ENCODE assay signal across 19 cellular contexts in the genomic region with DNA sequence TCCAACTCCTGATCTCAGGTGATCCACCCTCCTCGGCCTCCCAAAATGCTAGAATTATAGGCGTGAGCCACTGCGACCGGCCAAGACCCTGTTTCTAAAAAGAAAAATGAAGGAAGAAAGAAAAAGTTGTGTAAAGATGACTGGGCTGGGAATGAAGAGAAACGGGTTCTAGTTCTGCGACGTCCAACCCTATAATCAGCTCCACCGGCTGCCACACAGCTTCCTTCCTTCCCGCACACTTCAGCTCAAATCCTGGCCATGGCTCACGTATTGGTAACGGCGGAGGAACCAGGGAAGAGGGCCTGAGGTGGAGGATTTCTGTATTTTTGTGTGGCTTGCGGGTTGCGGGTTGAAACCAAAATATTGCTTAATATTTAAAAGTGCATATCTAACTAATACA.
DNase-seq lines count a peak whose midpoint lies in the region; ATAC-seq, FAIRE-seq and TF ChIP-seq lines count a peak whose summit lies in the region.
"Had no signal": no experiment of that assay in that cellular context is flagged by ENCODE, and none has a peak within 500 bp of the region (broad histone marks: within the 10 kb centered on the region; RNA-seq: fewer than 3 reads in every experiment).

No MANE protein-coding gene starts in this region.

- no peak for TF ChIP-seq CTCF in HCT116 (IDR thresholded peaks at IDR 0.05 in 2 of 3, conservative IDR thresholded peaks at IDR 0.05 in 1 of 3; ENCODE audit: borderline replicate concordance in 1 of 3, insufficient read depth in 1 of 3, low read depth in 2 of 3, low read length in 2 of 3)
- no peak for TF ChIP-seq CTCF in astrocyte (IDR thresholded peaks at IDR 0.05; ENCODE audit: insufficient read depth, low read depth, low read length)
- TF ChIP-seq CTCF in keratinocyte (optimal IDR thresholded peaks at IDR 0.05 in 1 of 3, IDR thresholded peaks at IDR 0.05 in 1 of 3, conservative IDR thresholded peaks at IDR 0.05 in 1 of 3; ENCODE audit: extremely low read depth in 1 of 3, insufficient read depth in 2 of 3, low read length in 3 of 3), result no peak
- TF ChIP-seq CTCF in smooth muscle cell (IDR thresholded peaks at IDR 0.05; ENCODE audit: borderline replicate concordance, insufficient read depth, poor library complexity, severe bottlenecking), result no peak

- H2AFZ ChIP-seq in HCT116 (ENCODE audit: low read depth, low read length, poor library complexity, severe bottlenecking) (peak overlapping the region; percentile 70), astrocyte (ENCODE audit: low read depth, low read length) (no peak overlapping the region), keratinocyte (ENCODE audit: control insufficient read depth, low read length) (no peak overlapping the region), smooth muscle cell (ENCODE audit: low read depth) (no peak overlapping the region)

- WGBS in smooth muscle cell (ENCODE audit: low lambda C conversion rate), result 87% methylated on average over 14 of the region's 14 CpGs

- H3K9me2 ChIP-seq in HCT116 (ENCODE audit: insufficient read depth), result no peaks in the 10 kb centered on the region

- TF ChIP-seq RAD21 in HCT116 (IDR thresholded peaks at IDR 0.05; ENCODE audit: low read depth), result no peak

- H3K4me1 Mint-ChIP-seq in astrocyte (ENCODE audit: low read depth, unreplicated experiment), result peaks cover 23% of the 10 kb centered on the region
- H3K4me1 Mint-ChIP-seq: CD8-positive, alpha-beta memory T cell had no signal

- RAD21 ChIA-PET in HCT116 (lab: Charles Lee; ENCODE audit: low non-redundant PET in 1 of 2, low total read pairs in 2 of 2, uncharacterized antibody in 2 of 2, unreplicated experiment in 2 of 2), result no interaction called here

- no peaks in the 10 kb centered on the region for H4K20me1 ChIP-seq in HCT116 (ENCODE audit: insufficient read depth)
- H4K20me1 ChIP-seq in astrocyte (ENCODE audit: insufficient read depth, low read length), result no peaks in the 10 kb centered on the region
- no peaks in the 10 kb centered on the region for H4K20me1 ChIP-seq in keratinocyte (ENCODE audit: control insufficient read depth, extremely low read depth, insufficient read depth, low read length)
- H4K20me1 ChIP-seq in smooth muscle cell (ENCODE audit: low read depth), result no peaks in the 10 kb centered on the region
- H4K20me1 ChIP-seq: BLaER1 had no signal

- DNase-seq in HCT116 (ENCODE audit: low read depth, low spot score) (no peak), astrocyte (ENCODE audit: low read depth) (no peak), keratinocyte (ENCODE audit: low read depth, low spot score) (no peak), smooth muscle cell (lab: John Stamatoyannopoulos, UW; ENCODE audit: unreplicated experiment) (no peak), SKM-1 treated with dmso at 0.1 percent for 144 hours (lab: John Stamatoyannopoulos, UW; ENCODE audit: unreplicated experiment) (no peak), SIG-M5 treated with dmso at 0.1 percent for 504 hours (lab: John Stamatoyannopoulos, UW; ENCODE audit: unreplicated experiment) (no peak)
- DNase-seq: Caco-2; CD8-positive, alpha-beta memory T cell; DND-41; GDM1; HFFc6 had no signal

- peak overlapping the region; percentile 75 for H3K27ac Mint-ChIP-seq in astrocyte (ENCODE audit: unreplicated experiment)
- H3K27ac Mint-ChIP-seq: CD8-positive, alpha-beta memory T cell; HFFc6 had no signal

- peaks cover 5% of the 10 kb centered on the region for H3F3A ChIP-seq in smooth muscle cell (ENCODE audit: low read depth)

- H3K9me3 ChIP-seq in HCT116 (ENCODE audit: control insufficient read depth in 1 of 2, insufficient read depth in 1 of 2, low read depth in 1 of 2, low read length in 2 of 2), result no peaks in the 10 kb centered on the region
- no peaks in the 10 kb centered on the region for H3K9me3 ChIP-seq in astrocyte (ENCODE audit: insufficient read depth, low read depth, low read length)
- H3K9me3 ChIP-seq in keratinocyte (ENCODE audit: control insufficient read depth, low read depth, low read length), result no peaks in the 10 kb centered on the region
- H3K9me3 ChIP-seq in smooth muscle cell (replicated peaks; ENCODE audit: low read depth), result no peaks in the 10 kb centered on the region
- H3K9me3 ChIP-seq: BLaER1, Caco-2, HAP-1 had no signal

- H3K27me3 ChIP-seq in HCT116 (ENCODE audit: insufficient read depth, low read length), result no peaks in the 10 kb centered on the region
- H3K27me3 ChIP-seq in astrocyte (ENCODE audit: insufficient read depth, low read length), result no peaks in the 10 kb centered on the region
- no peaks in the 10 kb centered on the region for H3K27me3 ChIP-seq in keratinocyte (ENCODE audit: control insufficient read depth, extremely low read depth, insufficient read depth, low read length)
- no peaks in the 10 kb centered on the region for H3K27me3 ChIP-seq in smooth muscle cell (ENCODE audit: low read depth)
- H3K27me3 ChIP-seq: BLaER1 had no signal

- dilution Hi-C loops in keratinocyte (cut with MboI; ENCODE audit: extremely low pct_ligation_motif_present, low sequenced_read_pairs), result no loop called here

- H3K27me3 Mint-ChIP-seq in astrocyte (ENCODE audit: low read depth, unreplicated experiment), result no peaks in the 10 kb centered on the region

- TF ChIP-seq POLR2A in HCT116 (IDR thresholded peaks at IDR 0.05; ENCODE audit: borderline replicate concordance, extremely low read depth, insufficient read depth, insufficient read length), result no peak

- H3K9ac ChIP-seq in HCT116 (ENCODE audit: low read length), result no peak overlapping the region
- no peak overlapping the region for H3K9ac ChIP-seq in astrocyte (ENCODE audit: low read length)
- H3K9ac ChIP-seq in keratinocyte (ENCODE audit: control insufficient read depth, extremely low read depth, insufficient read depth, low read length), result peak overlapping the region; percentile 63
- H3K9ac ChIP-seq in smooth muscle cell (ENCODE audit: low read depth), result no peak overlapping the region
- H3K9ac ChIP-seq: BLaER1 had no signal

- BruUV-seq in HCT116 (replicated peaks; lab: Mats Ljungman, UMichigan), result no TSS peak

- CTCF ChIA-PET in HCT116 (lab: Charles Lee), result interaction anchor here (1.1 kb wide), 1 partner anchor 27 kb away, joined by 6 read pairs; no protein-coding TSS in a partner anchor

- peak overlapping the region; percentile 82 for H3K27ac ChIP-seq in HCT116 (ENCODE audit: low read depth, low read length)
- H3K27ac ChIP-seq in astrocyte (ENCODE audit: low read depth, low read length), result no peak overlapping the region
- H3K27ac ChIP-seq in keratinocyte (ENCODE audit: control insufficient read depth, insufficient read depth, low read length), result peak overlapping the region; percentile 93
- H3K27ac ChIP-seq in smooth muscle cell (ENCODE audit: low read depth), result peak overlapping the region; percentile 60
- H3K27ac ChIP-seq: BLaER1 had no signal

- peaks cover 1% of the 10 kb centered on the region for H3K9me3 Mint-ChIP-seq in astrocyte (ENCODE audit: unreplicated experiment)
- H3K9me3 Mint-ChIP-seq: CD8-positive, alpha-beta memory T cell; HFFc6 had no signal

- H3K4me3 Mint-ChIP-seq in astrocyte (ENCODE audit: unreplicated experiment), result no peak overlapping the region
- H3K4me3 Mint-ChIP-seq: CD8-positive, alpha-beta memory T cell; HFFc6 had no signal

- H3K4me2 ChIP-seq in HCT116 (ENCODE audit: low read length) (peak overlapping the region; percentile 54; the same call in 1 of the 2 replicates), astrocyte (ENCODE audit: low read length) (no peak overlapping the region), keratinocyte (ENCODE audit: control insufficient read depth, extremely low read depth, insufficient read depth, low read depth, low read length) (peak overlapping the region; percentile 35), smooth muscle cell (no peak overlapping the region)
- H3K4me2 ChIP-seq: BLaER1 had no signal

- no peaks in the 10 kb centered on the region for H3K36me3 Mint-ChIP-seq in astrocyte (ENCODE audit: low read depth, unreplicated experiment)
- H3K36me3 Mint-ChIP-seq: CD8-positive, alpha-beta memory T cell had no signal

- H3K36me3 ChIP-seq in HCT116 (ENCODE audit: control insufficient read depth in 1 of 2, insufficient read depth in 2 of 2, low read length in 2 of 2), result no peaks in the 10 kb centered on the region
- no peaks in the 10 kb centered on the region for H3K36me3 ChIP-seq in astrocyte (ENCODE audit: insufficient read depth, low read length)
- H3K36me3 ChIP-seq in keratinocyte (ENCODE audit: control insufficient read depth in 2 of 2, extremely low read depth in 1 of 2, insufficient read depth in 2 of 2, low read length in 2 of 2), result no peaks in the 10 kb centered on the region
- H3K36me3 ChIP-seq in smooth muscle cell (ENCODE audit: low read depth), result no peaks in the 10 kb centered on the region
- H3K36me3 ChIP-seq: BLaER1, HAP-1 had no signal

- intact Hi-C loops in HCT116 (cut with micrococcal nuclease), result no loop called here

- H3K79me2 ChIP-seq in HCT116 (ENCODE audit: insufficient read depth, low read length), result no peaks in the 10 kb centered on the region
- H3K79me2 ChIP-seq in astrocyte (ENCODE audit: insufficient read depth, low read length), result no peaks in the 10 kb centered on the region
- no peaks in the 10 kb centered on the region for H3K79me2 ChIP-seq in keratinocyte (ENCODE audit: control insufficient read depth, insufficient read depth, low read length)
- no peaks in the 10 kb centered on the region for H3K79me2 ChIP-seq in smooth muscle cell (ENCODE audit: low read depth)

- FAIRE-seq in astrocyte (lab: Jason Lieb, UNC), result no peak
- no peak for FAIRE-seq in keratinocyte (lab: Jason Lieb, UNC)
- FAIRE-seq: A204.1, GM12892, H1, HepG2, HTR-8/SVneo had no signal

- POLR2A ChIA-PET in HCT116 (lab: Charles Lee), result interaction anchor here (0.6 to 1.0 kb wide), 2 partner anchors 53 to 111 kb away, joined by 3 to 4 read pairs; no protein-coding TSS in a partner anchor

- peaks cover 20 to 21% of the 10 kb centered on the region in 2 experiments for H3K4me1 ChIP-seq in HCT116 (ENCODE audit: control insufficient read depth in 1 of 2, insufficient read depth in 2 of 2, low read length in 2 of 2)
- H3K4me1 ChIP-seq in astrocyte (ENCODE audit: insufficient read depth, low read length), result no peaks in the 10 kb centered on the region
- peaks cover 49% of the 10 kb centered on the region for H3K4me1 ChIP-seq in keratinocyte (ENCODE audit: control insufficient read depth, extremely low read depth, insufficient read depth, low read length)
- peaks cover 16% of the 10 kb centered on the region for H3K4me1 ChIP-seq in smooth muscle cell (ENCODE audit: low read depth)
- H3K4me1 ChIP-seq: BLaER1, Caco-2 had no signal

- H3K4me3 ChIP-seq in HCT116 (replicated peaks in 1 of 2; ENCODE audit: low read depth in 1 of 2, low read length in 2 of 2) (no peak overlapping the region), astrocyte (ENCODE audit: insufficient read depth, low read depth, low read length) (no peak overlapping the region), keratinocyte (ENCODE audit: control insufficient read depth in 2 of 3, extremely low read depth in 1 of 3, insufficient read depth in 2 of 3, low read depth in 1 of 3, low read length in 3 of 3) (no peak overlapping the region), smooth muscle cell (no peak overlapping the region)
- H3K4me3 ChIP-seq: BLaER1, HAP-1 had no signal

- H3K9me1 ChIP-seq in keratinocyte (ENCODE audit: control insufficient read depth, extremely low read depth, insufficient read depth, low read length), result no peaks in the 10 kb centered on the region

- no peak for ATAC-seq in HCT116
- ATAC-seq in GM21576 (IDR thresholded peaks at IDR 0.05; ENCODE audit: unreplicated experiment), result no peak
- ATAC-seq: HepG2 had no signal

TF ChIP-seq in HCT116, 20 proteins besides CTCF, POLR2A, EP300 and RAD21 (continues in another document):
- TF ChIP-seq CBX3 (IDR thresholded peaks at IDR 0.05; ENCODE audit: low read depth), result no peak

Comparison
In these comparisons a context has a peak if more than half of its experiments do, and no peak if none do; other contexts are left out.
1. H3K4me2 ChIP-seq: peak in HCT116 (single experiment) and keratinocyte (single experiment); none in astrocyte (single experiment) and smooth muscle cell (single experiment).